Comparison of ENCODE assay signal across 8 cellular contexts in genomic region chr15:70101459-70102113, GRCh38. TPM values are rescaled to one million over a fixed set of nuclear protein-coding genes. Genes with fewer than 3 reads are reported as not detected.
DNase-seq lines count a peak whose midpoint lies in the region; ATAC-seq, FAIRE-seq and TF ChIP-seq lines count a peak whose summit lies in the region.

No MANE protein-coding gene starts in this region.

- H3K9me3 ChIP-seq in PC-3 (ENCODE audit: low read length) (no peaks in the 10 kb centered on the region), endothelial cell of umbilical vein (replicated peaks; ENCODE audit: control insufficient read depth, insufficient read depth, low read length) (no peaks in the 10 kb centered on the region)

- no peak for TF ChIP-seq CTCF in PC-3 (conservative IDR thresholded peaks at IDR 0.05; ENCODE audit: low read depth, low read length)
- no peak for TF ChIP-seq CTCF in endothelial cell of umbilical vein (IDR thresholded peaks at IDR 0.05; ENCODE audit: extremely low read depth in 1 of 2, insufficient read depth in 1 of 2, low read depth in 1 of 2, low read length in 2 of 2)

- peaks cover 67% of the 10 kb centered on the region for H3K27me3 Mint-ChIP-seq in activated naive CD4-positive, alpha-beta T cell treated with anti-CD3 and anti-CD28 coated beads, Interleukin-2, amount 10 ng/mL, durations not matched to agents 7 days and 5 days

- peaks cover 5% of the 10 kb centered on the region for H3K36me3 Mint-ChIP-seq in activated naive CD4-positive, alpha-beta T cell treated with anti-CD3 and anti-CD28 coated beads, Interleukin-2, amount 10 ng/mL, durations not matched to agents 7 days and 5 days

- BruUV-seq in PC-3 (replicated peaks; lab: Mats Ljungman, UMichigan) (no TSS peak), endothelial cell of umbilical vein (replicated peaks; lab: Mats Ljungman, UMichigan) (no TSS peak)

- peak; percentile 97 for DNase-seq in COR-L47 (lab: John Stamatoyannopoulos, UW)
- DNase-seq in LoVo (ENCODE audit: low spot score) = peak; percentile 86
- DNase-seq in PC-3 = peak; percentile 79
- peak; percentile 91 for DNase-seq in endothelial cell of umbilical vein (ENCODE audit: low read depth, low spot score)
- peak; percentile 89 for DNase-seq in myocyte (ENCODE audit: low read depth)
- DNase-seq in stimulated activated CD4-positive, alpha-beta T cell treated with anti-CD3 and anti-CD28 coated beads, Interleukin-4, amount 100 ng/mL, for 24 hours = no peak
- DNase-seq in activated naive CD4-positive, alpha-beta T cell treated with anti-CD3 and anti-CD28 coated beads, Interleukin-2, amount 10 ng/mL, durations not matched to agents 7 days and 5 days = no peak

- CTCF ChIA-PET in PC-3 (lab: Charles Lee) (no interaction called here), endothelial cell of umbilical vein (lab: Charles Lee) (interaction anchor here (0.7 to 5.7 kb wide), 12 partner anchors 7 to 635 kb away, joined by 3 to 60 read pairs (median 5); no protein-coding TSS in a partner anchor)
- CTCF ChIA-PET in activated naive CD4-positive, alpha-beta T cell treated with anti-CD3 and anti-CD28 coated beads, Interleukin-2, amount 10 ng/mL, durations not matched to agents 7 days and 5 days (lab: Charles Lee) = interaction anchor here (0.9 to 1.2 kb wide), 3 partner anchors 29 to 387 kb away, joined by 3 to 4 read pairs (median 4); no protein-coding TSS in a partner anchor

- H3K4me2 ChIP-seq in PC-3 (ENCODE audit: low read length) = peak overlapping the region; percentile 81
- H3K4me2 ChIP-seq in endothelial cell of umbilical vein (ENCODE audit: insufficient read depth, low read length) = peak overlapping the region; percentile 84

- no peaks in the 10 kb centered on the region for H3K9me2 ChIP-seq in PC-3 (replicated peaks; ENCODE audit: low read length)

- no peaks in the 10 kb centered on the region for H3K36me3 ChIP-seq in PC-3 (ENCODE audit: low read depth, low read length)
- H3K36me3 ChIP-seq in endothelial cell of umbilical vein (ENCODE audit: control insufficient read depth in 2 of 2, extremely low read depth in 1 of 2, insufficient read depth in 2 of 2, low read length in 2 of 2) = no peaks in the 10 kb centered on the region

- H3K4me3 ChIP-seq in PC-3 (ENCODE audit: low read length) (peak overlapping the region; percentile 62; the same call in 1 of the 2 replicates), endothelial cell of umbilical vein (replicated peaks in 1 of 3; ENCODE audit: insufficient read depth in 1 of 3, low read depth in 1 of 3, low read length in 3 of 3) (peak overlapping the region in 1 of 3 experiments; percentile 14)

- peaks cover 53% of the 10 kb centered on the region for H3K4me1 Mint-ChIP-seq in activated naive CD4-positive, alpha-beta T cell treated with anti-CD3 and anti-CD28 coated beads, Interleukin-2, amount 10 ng/mL, durations not matched to agents 7 days and 5 days

- H3K27ac ChIP-seq in PC-3 (ENCODE audit: low read length) = no peak overlapping the region
- H3K27ac ChIP-seq in endothelial cell of umbilical vein (ENCODE audit: insufficient read depth, low read depth, low read length) = no peak overlapping the region

- no peak for ATAC-seq in PC-3
- ATAC-seq in GM18870 (IDR thresholded peaks at IDR 0.05; ENCODE audit: unreplicated experiment) = no peak

- H3K27me3 ChIP-seq in PC-3 (ENCODE audit: low read length) (no peaks in the 10 kb centered on the region), endothelial cell of umbilical vein (ENCODE audit: control insufficient read depth in 2 of 2, insufficient read depth in 2 of 2, low read length in 2 of 2) (peaks cover 3 to 7% of the 10 kb centered on the region in 2 experiments)

- dilution Hi-C loops in endothelial cell of umbilical vein (cut with MboI; ENCODE audit: extremely low pct_ligation_motif_present, low sequenced_read_pairs) = no loop called here

- H4K20me1 ChIP-seq in PC-3 (ENCODE audit: low read length) (no peaks in the 10 kb centered on the region), endothelial cell of umbilical vein (replicated peaks; ENCODE audit: control insufficient read depth, extremely low read depth, insufficient read depth, low read length) (no peaks in the 10 kb centered on the region)

- no peak overlapping the region for H3K27ac Mint-ChIP-seq in activated naive CD4-positive, alpha-beta T cell treated with anti-CD3 and anti-CD28 coated beads, Interleukin-2, amount 10 ng/mL, durations not matched to agents 7 days and 5 days

- no peaks in the 10 kb centered on the region for H3K9me3 Mint-ChIP-seq in activated naive CD4-positive, alpha-beta T cell treated with anti-CD3 and anti-CD28 coated beads, Interleukin-2, amount 10 ng/mL, durations not matched to agents 7 days and 5 days

- H3F3A ChIP-seq in PC-3 (ENCODE audit: low read length, unreplicated experiment) = no peaks in the 10 kb centered on the region

- H3K9ac ChIP-seq in PC-3 (ENCODE audit: low read length) (no peak overlapping the region), endothelial cell of umbilical vein (replicated peaks; ENCODE audit: extremely low read depth, insufficient read depth, low read length) (no peak overlapping the region)

- H3K4me1 ChIP-seq in PC-3 (ENCODE audit: insufficient read depth, low read length) (peaks cover 21% of the 10 kb centered on the region), endothelial cell of umbilical vein (ENCODE audit: control insufficient read depth, extremely low read depth, insufficient read depth, low read length) (peaks cover 27% of the 10 kb centered on the region)

- FAIRE-seq in endothelial cell of umbilical vein (lab: Jason Lieb, UNC) = peak; percentile 96

- H3K4me3 Mint-ChIP-seq in activated naive CD4-positive, alpha-beta T cell treated with anti-CD3 and anti-CD28 coated beads, Interleukin-2, amount 10 ng/mL, durations not matched to agents 7 days and 5 days = no peak overlapping the region

- H3K79me2 ChIP-seq in PC-3 (ENCODE audit: low read length) (peaks cover 11% of the 10 kb centered on the region), endothelial cell of umbilical vein (ENCODE audit: control insufficient read depth, insufficient read depth, low read length) (peaks cover 9% of the 10 kb centered on the region)

- POLR2A ChIA-PET in PC-3 (lab: Charles Lee; ENCODE audit: unreplicated experiment) (interaction anchor here (1.2 kb wide), 1 partner anchor 10 kb away, joined by 5 read pairs; no protein-coding TSS in a partner anchor), endothelial cell of umbilical vein (lab: Charles Lee) (interaction anchor here (0.7 to 3.1 kb wide), 3 partner anchors 10 to 498 kb away, joined by 5 to 26 read pairs (median 11); no protein-coding TSS in a partner anchor)

- H3K9me1 ChIP-seq in endothelial cell of umbilical vein (replicated peaks; ENCODE audit: control insufficient read depth, extremely low read depth, insufficient read depth, low read length) = no peaks in the 10 kb centered on the region

- H2AFZ ChIP-seq in PC-3 (ENCODE audit: low read length) (peak overlapping the region; percentile 59; the same call in 1 of the 2 replicates), endothelial cell of umbilical vein (ENCODE audit: low read depth, low read length) (no peak overlapping the region)

- intact Hi-C loops in PC-3 (cut with micrococcal nuclease) = loop anchor here (1.0 kb wide), 1 partner anchor 10 kb away; no protein-coding TSS in a partner anchor
- intact Hi-C loops in endothelial cell of umbilical vein (cut with micrococcal nuclease) = loop anchor here (1.0 to 5.0 kb wide), 2 partner anchors 10 to 81 kb away; no protein-coding TSS in a partner anchor

- TF ChIP-seq POLR2A in endothelial cell of umbilical vein (IDR thresholded peaks at IDR 0.05; ENCODE audit: low read depth, low read length) = no peak

TF ChIP-seq in endothelial cell of umbilical vein, 7 proteins besides CTCF, POLR2A, EP300 and RAD21:
- TF ChIP-seq, protein P1, sequence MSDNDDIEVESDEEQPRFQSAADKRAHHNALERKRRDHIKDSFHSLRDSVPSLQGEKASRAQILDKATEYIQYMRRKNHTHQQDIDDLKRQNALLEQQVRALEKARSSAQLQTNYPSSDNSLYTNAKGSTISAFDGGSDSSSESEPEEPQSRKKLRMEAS (IDR thresholded peaks at IDR 0.05; ENCODE audit: insufficient read depth, insufficient read length) = peak; percentile 20
- TF ChIP-seq GATA2 (IDR thresholded peaks at IDR 0.05; ENCODE audit: insufficient read depth, insufficient read length, low read depth, low read length) (no peak), JUN (IDR thresholded peaks at IDR 0.05; ENCODE audit: borderline replicate concordance, insufficient read depth, insufficient read length, low read depth) (no peak), EZH2 (IDR thresholded peaks at IDR 0.05; ENCODE audit: borderline replicate concordance, low read depth, low read length, severe bottlenecking) (no peak), MYC (IDR thresholded peaks at IDR 0.05; ENCODE audit: low read depth, low read length) (no peak)

RNA-seq across cellular contexts. Expression of gene TLE3, which starts 3.9 kb away (rescaled TPM):
- 72.5 and 109 TPM in 2 replicates for total RNA-seq in PC-3 (2014; rRNA removed)
- total RNA-seq in endothelial cell of umbilical vein = 53.8 and 56.9 TPM in 2 replicates
- polyA plus RNA-seq in endothelial cell of umbilical vein = 40.5 TPM in 2 replicates
- 25.4 and 32.3 TPM in 2 replicates for polyA plus RNA-seq in endothelial cell of umbilical vein (2011; cell fraction: cytosol; rRNA removed)
- 76.5 and 80.5 TPM in 2 replicates for polyA plus RNA-seq in endothelial cell of umbilical vein (2011; cell fraction: nucleus; rRNA removed)
- polyA plus RNA-seq in endothelial cell of umbilical vein (2012) = 37.2 and 57.4 TPM in 2 replicates
- polyA minus RNA-seq in endothelial cell of umbilical vein = 74.4 and 77.7 TPM in 2 replicates
- polyA minus RNA-seq in endothelial cell of umbilical vein (2011; cell fraction: cytosol; rRNA and poly(A)+ RNA removed) = 114 TPM
- 63.4 and 82.0 TPM in 2 replicates for polyA minus RNA-seq in endothelial cell of umbilical vein (2011; cell fraction: nucleus; rRNA and poly(A)+ RNA removed)
- 16.7 and 28.9 TPM in 2 replicates for total RNA-seq in myocyte
- polyA plus RNA-seq in myocyte (2012) = 13.5 TPM

Comparison
In these comparisons a context has a peak if more than half of its experiments do, and no peak if none do; other contexts are left out.
1. DNase-seq: peak in COR-L47 (single experiment), LoVo (single experiment), PC-3 (single experiment), endothelial cell of umbilical vein (single experiment) and myocyte (single experiment); none in stimulated activated CD4-positive, alpha-beta T cell treated with anti-CD3 and anti-CD28 coated beads, Interleukin-4, amount 100 ng/mL, for 24 hours (single experiment) and activated naive CD4-positive, alpha-beta T cell treated with anti-CD3 and anti-CD28 coated beads, Interleukin-2, amount 10 ng/mL, durations not matched to agents 7 days and 5 days (single experiment).